Comparison of ENCODE assay signal across 19 cellular contexts in the genomic region with DNA sequence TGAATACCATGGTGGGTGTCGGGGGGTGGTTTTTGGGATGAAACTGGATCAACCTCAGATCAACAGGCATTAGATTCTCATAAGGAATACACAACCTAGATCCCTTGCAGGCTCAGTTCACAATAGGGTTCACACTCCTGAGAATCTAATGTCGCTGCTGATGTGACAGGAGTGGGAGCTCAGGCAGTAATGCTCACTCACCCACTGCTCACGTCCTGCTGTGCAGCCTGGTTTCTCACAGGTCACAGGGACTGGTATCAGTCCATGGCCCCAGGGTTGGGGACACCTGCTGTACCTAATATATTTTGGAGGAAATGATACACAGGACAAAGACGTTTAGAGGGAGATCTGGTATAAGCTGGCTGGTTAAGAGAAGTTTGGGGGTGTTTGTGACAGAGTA.
DNase-seq lines count a peak whose midpoint lies in the region; FAIRE-seq and TF ChIP-seq lines count a peak whose summit lies in the region.
"Had no signal": no experiment of that assay in that cellular context is flagged by ENCODE, and none has a peak within 500 bp of the region (broad histone marks: within the 10 kb centered on the region; RNA-seq: fewer than 3 reads in every experiment).

No MANE protein-coding gene starts in this region.

- no peak overlapping the region for H2AK5ac ChIP-seq in mesenchymal stem cell (ENCODE audit: low read length, severe bottlenecking)

- H3K27me3 Mint-ChIP-seq in astrocyte (ENCODE audit: low read depth, unreplicated experiment) = no peaks in the 10 kb centered on the region
- H3K27me3 Mint-ChIP-seq: B cell had no signal

- no peak for FAIRE-seq in astrocyte (lab: Jason Lieb, UNC)
- FAIRE-seq: G401.6, GM12891, GM19239, HTR-8/SVneo had no signal

- H3K18ac ChIP-seq in mesenchymal stem cell (ENCODE audit: low read depth in 1 of 2, low read length in 2 of 2) = peak overlapping the region in 1 of 2 experiments; percentile 34

- H2BK15ac ChIP-seq in mesenchymal stem cell (ENCODE audit: low read depth, poor library complexity, severe bottlenecking) = no peak overlapping the region

- no peaks in the 10 kb centered on the region for H3K79me1 ChIP-seq in mesenchymal stem cell (replicated peaks; ENCODE audit: low read length, poor library complexity, severe bottlenecking)

- no peak overlapping the region for H3K4ac ChIP-seq in mesenchymal stem cell (ENCODE audit: low read depth in 1 of 2, low read length in 2 of 2)

- no peak overlapping the region for H4K91ac ChIP-seq in mesenchymal stem cell (ENCODE audit: low read length)

- no peak overlapping the region for H2BK12ac ChIP-seq in mesenchymal stem cell (ENCODE audit: low read length in 2 of 2)

- H3K36me3 Mint-ChIP-seq in astrocyte (ENCODE audit: low read depth, unreplicated experiment) = no peaks in the 10 kb centered on the region

- H3K4me3 Mint-ChIP-seq in astrocyte (ENCODE audit: unreplicated experiment) = no peak overlapping the region
- H3K4me3 Mint-ChIP-seq: B cell; CD8-positive, alpha-beta T cell had no signal

- H3K9me3 ChIP-seq in HEK293 (ENCODE audit: control insufficient read depth, insufficient read depth, low read depth, low read length) = no peaks in the 10 kb centered on the region
- H3K9me3 ChIP-seq in astrocyte (ENCODE audit: insufficient read depth, low read depth, low read length) = no peaks in the 10 kb centered on the region
- H3K9me3 ChIP-seq in mesenchymal stem cell (ENCODE audit: control insufficient read depth, low read length) = no peaks in the 10 kb centered on the region
- H3K9me3 ChIP-seq: HAP-1 had no signal

- H3K27me3 ChIP-seq in astrocyte (ENCODE audit: insufficient read depth, low read length) = no peaks in the 10 kb centered on the region
- no peaks in the 10 kb centered on the region for H3K27me3 ChIP-seq in mesenchymal stem cell (ENCODE audit: control insufficient read depth in 1 of 2, insufficient read depth in 1 of 2, low read length in 2 of 2)
- H3K27me3 ChIP-seq: BLaER1 treated with 17β-estradiol and CSF1 and Interleukin-3, amounts not matched to agents 10 nM and 100 nM had no signal

- WGBS in mesenchymal stem cell = 65% methylated on average over 4 of the region's 4 CpGs

- H4K8ac ChIP-seq in mesenchymal stem cell (ENCODE audit: low read length) = no peak overlapping the region

- POLR2A ChIA-PET in HEK293 (lab: Yijun Ruan, JAX) = no interaction called here

- peak overlapping the region in 1 of 2 experiments; percentile 80 for H3K23ac ChIP-seq in mesenchymal stem cell (ENCODE audit: low read length in 2 of 2)

- peaks cover 2% of the 10 kb centered on the region for H3K4me1 Mint-ChIP-seq in astrocyte (ENCODE audit: low read depth, unreplicated experiment)
- H3K4me1 Mint-ChIP-seq: B cell had no signal

- H3K79me2 ChIP-seq in astrocyte (ENCODE audit: insufficient read depth, low read length) = no peaks in the 10 kb centered on the region

- DNase-seq in astrocyte (ENCODE audit: low read depth) = no peak
- peak in 23 of 42 donors; percentile 5 to 60 (median 30) for DNase-seq in head of caudate nucleus
- DNase-seq in superior temporal gyrus (ENCODE audit: extremely low spot score) = peak; percentile 45
- DNase-seq in stimulated activated CD4-positive, alpha-beta T cell treated with anti-CD3 and anti-CD28 coated beads, Interleukin-4, amount 100 ng/mL, for 4 hours = no peak
- DNase-seq in mesenchymal stem cell = no peak
- no peak for DNase-seq in DMS 273 treated with DMSO at 0.1 percent for 48 hours (lab: John Stamatoyannopoulos, UW)
- DNase-seq: 8988T; Calu3; CD8-positive, alpha-beta T cell; GM23248; IMR-90 had no signal

- H3K14ac ChIP-seq in mesenchymal stem cell (ENCODE audit: low read length in 2 of 2) = peak overlapping the region in 1 of 2 experiments; percentile 65

- H3K27ac Mint-ChIP-seq in astrocyte (ENCODE audit: unreplicated experiment) = peak overlapping the region; percentile 34
- H3K27ac Mint-ChIP-seq: B cell; CD8-positive, alpha-beta T cell had no signal

- H2AFZ ChIP-seq in astrocyte (ENCODE audit: low read depth, low read length) (no peak overlapping the region), mesenchymal stem cell (ENCODE audit: low read depth, low read length) (no peak overlapping the region)
- H2AFZ ChIP-seq: GM23248 had no signal

- no peak overlapping the region for H3K9ac ChIP-seq in astrocyte (ENCODE audit: low read length)
- H3K9ac ChIP-seq in mesenchymal stem cell (ENCODE audit: low read length) = no peak overlapping the region
- H3K9ac ChIP-seq: BLaER1 treated with 17β-estradiol and CSF1 and Interleukin-3, amounts not matched to agents 10 nM and 100 nM; GM23248 had no signal

- H3K4me1 ChIP-seq in HEK293 (ENCODE audit: control insufficient read depth, insufficient read depth, low read length) (no peaks in the 10 kb centered on the region), astrocyte (ENCODE audit: insufficient read depth, low read length) (no peaks in the 10 kb centered on the region), mesenchymal stem cell (ENCODE audit: control insufficient read depth, insufficient read depth, low read depth, low read length) (no peaks in the 10 kb centered on the region)
- H3K4me1 ChIP-seq: HAP-1 had no signal

- H3K27ac ChIP-seq in HEK293 (ENCODE audit: extremely low read depth, low read depth, low read length) = no peak overlapping the region
- no peak overlapping the region for H3K27ac ChIP-seq in astrocyte (ENCODE audit: low read depth, low read length)
- H3K27ac ChIP-seq in mesenchymal stem cell (ENCODE audit: low read length, poor library complexity, severe bottlenecking) = no peak overlapping the region
- H3K27ac ChIP-seq: BLaER1 treated with 17β-estradiol and CSF1 and Interleukin-3, amounts not matched to agents 10 nM and 100 nM; GM23248 had no signal

- no peak overlapping the region for H2BK5ac ChIP-seq in mesenchymal stem cell (ENCODE audit: low read depth, low read length, poor library complexity, severe bottlenecking)

- H3K4me2 ChIP-seq in astrocyte (ENCODE audit: low read length) = no peak overlapping the region
- no peak overlapping the region for H3K4me2 ChIP-seq in mesenchymal stem cell (ENCODE audit: low read length, poor library complexity, severe bottlenecking)
- H3K4me2 ChIP-seq: BLaER1 treated with 17β-estradiol and CSF1 and Interleukin-3, amounts not matched to agents 10 nM and 100 nM had no signal

- H4K20me1 ChIP-seq in astrocyte (ENCODE audit: insufficient read depth, low read length) = no peaks in the 10 kb centered on the region
- H4K20me1 ChIP-seq: BLaER1 treated with 17β-estradiol and CSF1 and Interleukin-3, amounts not matched to agents 10 nM and 100 nM had no signal

- intact Hi-C loops in head of caudate nucleus (cut with DNase I) = no loop called here

- CTCF ChIA-PET in HEK293 (lab: Yijun Ruan, JAX) = no interaction called here

- TF ChIP-seq CTCF in HEK293 (tag by site-specific recombination; IDR thresholded peaks at IDR 0.05) (no peak), astrocyte (IDR thresholded peaks at IDR 0.05; ENCODE audit: insufficient read depth, low read depth, low read length) (no peak)

- H3K4me3 ChIP-seq in HEK293 (ENCODE audit: low read depth, low read length) = no peak overlapping the region
- no peak overlapping the region for H3K4me3 ChIP-seq in astrocyte (ENCODE audit: insufficient read depth, low read depth, low read length)
- H3K4me3 ChIP-seq in mesenchymal stem cell (ENCODE audit: insufficient read depth in 1 of 2, low read depth in 1 of 2, low read length in 2 of 2) = peak overlapping the region in 1 of 2 experiments; percentile 40
- H3K4me3 ChIP-seq: BLaER1 treated with 17β-estradiol and CSF1 and Interleukin-3, amounts not matched to agents 10 nM and 100 nM; GM23248; HAP-1 had no signal

- no peak overlapping the region for H2BK120ac ChIP-seq in mesenchymal stem cell (ENCODE audit: low read depth, low read length)

- no peaks in the 10 kb centered on the region for H3K36me3 ChIP-seq in HEK293 (ENCODE audit: control insufficient read depth in 2 of 2, insufficient read depth in 1 of 2, low read length in 2 of 2)
- no peaks in the 10 kb centered on the region for H3K36me3 ChIP-seq in astrocyte (ENCODE audit: insufficient read depth, low read length)
- no peaks in the 10 kb centered on the region for H3K36me3 ChIP-seq in mesenchymal stem cell (ENCODE audit: control insufficient read depth in 1 of 2, insufficient read depth in 2 of 2, low read depth in 1 of 2, low read length in 2 of 2)
- H3K36me3 ChIP-seq: BLaER1 treated with 17β-estradiol and CSF1 and Interleukin-3, amounts not matched to agents 10 nM and 100 nM; HAP-1 had no signal

- no peaks in the 10 kb centered on the region for H3K9me3 Mint-ChIP-seq in astrocyte (ENCODE audit: unreplicated experiment)
- H3K9me3 Mint-ChIP-seq: CD8-positive, alpha-beta T cell had no signal

TF ChIP-seq in HEK293, 187 proteins besides CTCF, POLR2A, EP300 and RAD21:
- TF ChIP-seq ZNF274 (IDR thresholded peaks at IDR 0.05; ENCODE audit: low read length) (no peak), ZNF274 (tag by site-specific recombination; IDR thresholded peaks at IDR 0.05; ENCODE audit: borderline replicate concordance) (no peak), ZIC2 (tag by site-specific recombination; IDR thresholded peaks at IDR 0.05) (peak; percentile 21; the same call in 1 of the 2 replicates)

Comparison
In these comparisons a context has a peak if more than half of its experiments do, and no peak if none do; other contexts are left out.
1. DNase-seq: peak in head of caudate nucleus (23 of 42) and superior temporal gyrus (single experiment); none in astrocyte (single experiment), stimulated activated CD4-positive, alpha-beta T cell treated with anti-CD3 and anti-CD28 coated beads, Interleukin-4, amount 100 ng/mL, for 4 hours (0 of 2), mesenchymal stem cell (single experiment) and DMS 273 treated with DMSO at 0.1 percent for 48 hours (single experiment).